17 cellular contexts compared by ENCODE assay signal in genomic region chr7:138208010-138208634, GRCh38.
A peak's percentile ranks its signal among the peaks of the same experiment; 100 is the strongest.
DNase-seq lines count a peak whose midpoint lies in the region; ATAC-seq and TF ChIP-seq lines count a peak whose summit lies in the region.
"Had no signal": no experiment of that assay in that cellular context is flagged by ENCODE, and none has a peak within 500 bp of the region (broad histone marks: within the 10 kb centered on the region; RNA-seq: fewer than 3 reads in every experiment).

No MANE protein-coding gene starts in this region.

- H2AFZ ChIP-seq in H9 (ENCODE audit: low read length): no peak overlapping the region
- no peak overlapping the region for H2AFZ ChIP-seq in neural progenitor cell (replicated peaks)

- ATAC-seq in GM21576 (IDR thresholded peaks at IDR 0.05; ENCODE audit: unreplicated experiment): no peak
- ATAC-seq: Panc1 had no signal

- no peak overlapping the region for H3K4me3 Mint-ChIP-seq in H9
- no peak overlapping the region for H3K4me3 Mint-ChIP-seq in neural progenitor cell
- H3K4me3 Mint-ChIP-seq: B cell; CD4-positive, alpha-beta memory T cell had no signal

- no peak overlapping the region for H3K56ac ChIP-seq in H9 (ENCODE audit: insufficient read length, low read depth, low read length)

- H3K4me3 ChIP-seq in epithelial cell of proximal tubule (ENCODE audit: low read depth, low read length): no peak overlapping the region
- peak overlapping the region; percentile 8 for H3K4me3 ChIP-seq in neural progenitor cell

- DNase-seq in H9: peak; percentile 40
- DNase-seq in RPMI8226: peak; percentile 6
- peak; percentile 22 for DNase-seq in epithelial cell of proximal tubule (ENCODE audit: low read depth)
- DNase-seq in neural progenitor cell (ENCODE audit: low spot score): peak; percentile 77
- no peak for DNase-seq in medulla oblongata (ENCODE audit: extremely low spot score)
- DNase-seq in retina: no peak
- DNase-seq: CD4-positive, alpha-beta memory T cell; DMS79; HCEC 1CT; NCI-H1092; NCI-H2171; NCI-H446 treated with DMSO at 0.1 percent for 48 hours; NCI-H774; Right ventricle myocardium superior had no signal

- H3K4me1 ChIP-seq in H9 (ENCODE audit: insufficient read depth, low read length): peaks cover 5% of the 10 kb centered on the region; the same call in 1 of the 2 replicates
- H3K4me1 ChIP-seq in neural progenitor cell: peaks cover 63% of the 10 kb centered on the region

- H3K79me2 ChIP-seq in H9 (ENCODE audit: insufficient read depth, low read length) (no peaks in the 10 kb centered on the region), neural progenitor cell (ENCODE audit: low read depth) (peaks cover 12% of the 10 kb centered on the region)

- H2BK120ac ChIP-seq in H9 (ENCODE audit: low read depth, low read length, poor library complexity, severe bottlenecking): no peak overlapping the region

- no peak overlapping the region for H3K9ac ChIP-seq in H9 (ENCODE audit: extremely low read depth, insufficient read length, low read length)
- H3K9ac ChIP-seq in neural progenitor cell: no peak overlapping the region

- peaks cover 76% of the 10 kb centered on the region for H3F3A ChIP-seq in neural progenitor cell (ENCODE audit: low read depth)

- TF ChIP-seq CTCF in H9 (conservative IDR thresholded peaks at IDR 0.05) (no peak), epithelial cell of proximal tubule (conservative IDR thresholded peaks at IDR 0.05; ENCODE audit: low read depth, low read length) (no peak), neural progenitor cell (IDR thresholded peaks at IDR 0.05) (no peak)

- H3T11ph ChIP-seq in H9 (ENCODE audit: low read length): no peak overlapping the region

- H3K27ac Mint-ChIP-seq in H9: peak overlapping the region; percentile 95 to 100 (median 98)
- H3K27ac Mint-ChIP-seq in neural progenitor cell: peak overlapping the region; percentile 90
- H3K27ac Mint-ChIP-seq: B cell had no signal

- H3K79me1 ChIP-seq in H9 (ENCODE audit: insufficient read depth, low read depth, low read length, poor library complexity, severe bottlenecking): no peaks in the 10 kb centered on the region

- H4K8ac ChIP-seq in H9 (replicated peaks; ENCODE audit: insufficient read length, low read depth, low read length): no peak overlapping the region

- H4K91ac ChIP-seq in H9 (ENCODE audit: insufficient read length, low read depth, low read length): no peak overlapping the region

- H3K23ac ChIP-seq in H9 (ENCODE audit: insufficient read length, low read depth, low read length): no peak overlapping the region

- no peak overlapping the region for H2BK12ac ChIP-seq in H9 (ENCODE audit: insufficient read length, low read depth, low read length)

- no peak overlapping the region for H2BK15ac ChIP-seq in H9 (ENCODE audit: low read depth, low read length)

- H4K5ac ChIP-seq in H9 (ENCODE audit: insufficient read length, low read depth, low read length): no peak overlapping the region

- H3K36me3 ChIP-seq in neural progenitor cell: peaks cover 3% of the 10 kb centered on the region

- H3K4me2 ChIP-seq in H9 (ENCODE audit: insufficient read depth, insufficient read length, low read length): no peak overlapping the region
- H3K4me2 ChIP-seq in neural progenitor cell: peak overlapping the region; percentile 56

- H3K9me3 ChIP-seq in H9 (ENCODE audit: control insufficient read depth, low read depth, low read length) (no peaks in the 10 kb centered on the region), neural progenitor cell (ENCODE audit: low read depth) (no peaks in the 10 kb centered on the region)

- H3K27me3 Mint-ChIP-seq in H9 (ENCODE audit: low read depth) (no peaks in the 10 kb centered on the region), neural progenitor cell (ENCODE audit: insufficient read depth, low read depth) (no peaks in the 10 kb centered on the region)
- H3K27me3 Mint-ChIP-seq: B cell had no signal

- no peaks in the 10 kb centered on the region; the same call in 1 of the 2 replicates for H3K27me3 ChIP-seq in H9 (ENCODE audit: insufficient read depth, low read length)
- no peaks in the 10 kb centered on the region for H3K27me3 ChIP-seq in neural progenitor cell

- H3K36me3 Mint-ChIP-seq in H9 (ENCODE audit: insufficient read depth in 1 of 3, low read depth in 3 of 3) (peaks cover 0 to 31% (median 17%) of the 10 kb centered on the region in 3 experiments; a peak in 5 of 7 replicates), neural progenitor cell (peaks cover 5% of the 10 kb centered on the region)
- H3K36me3 Mint-ChIP-seq: CD4-positive, alpha-beta memory T cell had no signal

- no peak overlapping the region for H3K4ac ChIP-seq in H9 (ENCODE audit: low read depth, low read length)

- peaks cover 10 to 16% of the 10 kb centered on the region in 2 experiments for H3K9me3 Mint-ChIP-seq in H9
- H3K9me3 Mint-ChIP-seq in neural progenitor cell: peaks cover 17% of the 10 kb centered on the region
- H3K9me3 Mint-ChIP-seq: CD4-positive, alpha-beta memory T cell had no signal

- no peak overlapping the region for H2AK5ac ChIP-seq in H9 (ENCODE audit: insufficient read length, low read length)

- H4K20me1 ChIP-seq in H9 (ENCODE audit: control insufficient read depth, insufficient read depth, insufficient read length) (no peaks in the 10 kb centered on the region), neural progenitor cell (ENCODE audit: low read depth) (no peaks in the 10 kb centered on the region)

- no peak overlapping the region for H3K14ac ChIP-seq in H9 (ENCODE audit: insufficient read depth, low read length)

- H3K18ac ChIP-seq in H9 (ENCODE audit: insufficient read length, low read depth, low read length): no peak overlapping the region

- H3K4me1 Mint-ChIP-seq in H9: peaks cover 70 to 74% of the 10 kb centered on the region in 2 experiments
- H3K4me1 Mint-ChIP-seq in neural progenitor cell: peaks cover 51% of the 10 kb centered on the region
- H3K4me1 Mint-ChIP-seq: B cell had no signal

- H3K27ac ChIP-seq in H9 (ENCODE audit: insufficient read length, low read depth, low read length): peak overlapping the region; percentile 79
- peak overlapping the region; percentile 99 for H3K27ac ChIP-seq in neural progenitor cell

- no CpG with 5 or more reads among the region's 4 CpGs for WGBS in H9 (ENCODE audit: extremely low coverage, insufficient read length, low lambda C conversion rate)

- no peaks in the 10 kb centered on the region for H3K23me2 ChIP-seq in H9 (ENCODE audit: insufficient read length, low read depth, low read length, poor library complexity, severe bottlenecking)

- H2BK5ac ChIP-seq in H9 (ENCODE audit: insufficient read length, low read length): no peak overlapping the region

- no peak overlapping the region for H2BK20ac ChIP-seq in H9 (ENCODE audit: low read depth, low read length, poor library complexity, severe bottlenecking)

Comparison
In these comparisons a context has a peak if more than half of its experiments do, and no peak if none do; other contexts are left out.
1. DNase-seq: peak in H9 (single experiment), RPMI8226 (single experiment), epithelial cell of proximal tubule (single experiment) and neural progenitor cell (single experiment); none in medulla oblongata (single experiment) and retina (single experiment).